41 cellular contexts compared by ENCODE assay signal in the genomic region with DNA sequence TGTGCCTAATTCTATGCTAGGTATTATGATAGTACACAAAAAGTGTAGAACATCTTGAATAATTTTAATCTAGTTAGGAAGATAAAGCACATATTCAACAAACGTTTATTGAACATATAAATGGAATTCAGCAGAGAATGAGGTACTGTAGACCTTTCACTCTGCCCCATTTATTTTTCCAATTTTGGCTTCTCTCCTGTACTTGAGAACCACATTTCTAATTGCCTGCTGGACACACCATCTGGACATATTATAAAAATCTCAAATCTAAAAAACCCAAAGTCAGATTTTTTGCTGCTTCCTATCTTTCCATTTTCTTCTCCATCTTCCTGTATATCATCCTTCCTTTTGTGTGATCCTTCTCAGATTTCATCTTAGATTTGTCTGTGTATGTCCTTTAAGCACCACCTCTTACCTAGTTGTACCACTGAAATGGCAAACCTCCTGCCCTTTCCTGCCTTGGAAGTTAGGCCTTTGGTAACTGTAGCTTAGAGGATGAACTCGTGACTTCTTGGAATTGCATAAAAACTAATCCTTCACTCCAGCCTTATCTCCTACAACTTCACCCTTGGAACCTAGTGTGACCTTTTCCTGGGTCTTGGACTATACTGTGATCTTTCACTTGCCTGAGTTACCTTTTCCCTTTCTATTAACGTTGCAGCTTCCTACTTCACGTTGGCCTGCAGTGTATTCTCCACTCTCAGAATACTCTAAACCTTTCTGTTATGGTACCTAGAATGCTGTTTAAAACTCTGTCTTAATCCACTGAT. TPM values are rescaled to one million over a fixed set of nuclear protein-coding genes. Genes with fewer than 3 reads are reported as not detected.
"Had no signal": no experiment of that assay in that cellular context is flagged by ENCODE, and none has a peak within 500 bp of the region (broad histone marks: within the 10 kb centered on the region; RNA-seq: fewer than 3 reads in every experiment).

No MANE protein-coding gene starts in this region.

- H3K9me3 ChIP-seq: MG63, Peyer's patch had no signal

- H3K4me3 Mint-ChIP-seq: activated CD4-positive, alpha-beta memory T cell treated with anti-CD3 and anti-CD28 coated beads, Interleukin-2, amount 10 ng/mL, durations not matched to agents 7 days and 5 days; activated CD8-positive, alpha-beta memory T cell treated with anti-CD3 and anti-CD28 coated beads, Interleukin-2, amount 10 ng/mL, durations not matched to agents 7 days and 5 days; activated naive CD8-positive, alpha-beta T cell treated with anti-CD3 and anti-CD28 coated beads for 36 hours; activated T-cell treated with anti-CD3 and anti-CD28 coated beads, Interleukin-2, amount 50 U/mL, for 72 hours; activated T-helper 17 cell treated with anti-CD3 and anti-CD28 coated beads, Interleukin-2, amount 50 U/mL, for 72 hours; T-cell; T-helper 17 cell had no signal

- H3K4me1 Mint-ChIP-seq: activated CD4-positive, alpha-beta memory T cell treated with anti-CD3 and anti-CD28 coated beads, Interleukin-2, amount 10 ng/mL, durations not matched to agents 7 days and 5 days; activated T-helper 17 cell treated with anti-CD3 and anti-CD28 coated beads, Interleukin-2, amount 50 U/mL, for 72 hours had no signal

- H3K27me3 Mint-ChIP-seq: activated CD4-positive, alpha-beta memory T cell treated with anti-CD3 and anti-CD28 coated beads, Interleukin-2, amount 10 ng/mL, durations not matched to agents 7 days and 5 days; activated CD8-positive, alpha-beta memory T cell treated with anti-CD3 and anti-CD28 coated beads, Interleukin-2, amount 10 ng/mL, durations not matched to agents 7 days and 5 days; activated naive CD8-positive, alpha-beta T cell treated with anti-CD3 and anti-CD28 coated beads for 36 hours; activated T-helper 17 cell treated with anti-CD3 and anti-CD28 coated beads, Interleukin-2, amount 50 U/mL, for 72 hours; T-cell; T-helper 17 cell had no signal

- H3K36me3 Mint-ChIP-seq: activated naive CD8-positive, alpha-beta T cell treated with anti-CD3 and anti-CD28 coated beads for 36 hours had no signal

- ATAC-seq: activated CD8-positive, alpha-beta memory T cell treated with anti-CD3 and anti-CD28 coated beads, Interleukin-2, amount 10 ng/mL, durations not matched to agents 7 days and 5 days; activated T-cell treated with anti-CD3 and anti-CD28 coated beads, Interleukin-2, amount 50 U/mL, for 72 hours; activated T-helper 17 cell treated with anti-CD3 and anti-CD28 coated beads, Interleukin-2, amount 50 U/mL, for 72 hours; PC-3; Right ventricle myocardium inferior; SK-N-SH treated with all-trans-retinoic acid at 6 μM for 48 hours; T-cell; T-helper 17 cell had no signal

- H3K27ac ChIP-seq: brain microvascular endothelial cell, RWPE1, WERI-Rb-1 had no signal

- H3K4me3 ChIP-seq: MG63, Peyer's patch had no signal

- H3K27ac Mint-ChIP-seq: activated CD4-positive, alpha-beta memory T cell treated with anti-CD3 and anti-CD28 coated beads, Interleukin-2, amount 10 ng/mL, durations not matched to agents 7 days and 5 days; activated CD8-positive, alpha-beta memory T cell treated with anti-CD3 and anti-CD28 coated beads, Interleukin-2, amount 10 ng/mL, durations not matched to agents 7 days and 5 days; activated naive CD8-positive, alpha-beta T cell treated with anti-CD3 and anti-CD28 coated beads for 36 hours; activated T-cell treated with anti-CD3 and anti-CD28 coated beads, Interleukin-2, amount 50 U/mL, for 72 hours; activated T-helper 17 cell treated with anti-CD3 and anti-CD28 coated beads, Interleukin-2, amount 50 U/mL, for 72 hours; T-cell; T-helper 17 cell had no signal

- H3K9me3 Mint-ChIP-seq: activated CD4-positive, alpha-beta memory T cell treated with anti-CD3 and anti-CD28 coated beads, Interleukin-2, amount 10 ng/mL, durations not matched to agents 7 days and 5 days; activated naive CD8-positive, alpha-beta T cell treated with anti-CD3 and anti-CD28 coated beads for 36 hours; activated T-cell treated with anti-CD3 and anti-CD28 coated beads, Interleukin-2, amount 50 U/mL, for 72 hours; activated T-helper 17 cell treated with anti-CD3 and anti-CD28 coated beads, Interleukin-2, amount 50 U/mL, for 72 hours; T-cell had no signal

- DNase-seq: activated CD4-positive, alpha-beta memory T cell treated with anti-CD3 and anti-CD28 coated beads, Interleukin-2, amount 10 ng/mL, durations not matched to agents 7 days and 5 days; activated CD4-positive, alpha-beta T cell treated with anti-CD3 and anti-CD28 coated beads for 1 hour; activated CD4-positive, alpha-beta T cell treated with anti-CD3 and anti-CD28 coated beads for 48 hours; activated CD4-positive, CD25-positive, alpha-beta regulatory T cell; activated CD8-positive, alpha-beta memory T cell treated with anti-CD3 and anti-CD28 coated beads for 24 hours; activated CD8-positive, alpha-beta memory T cell treated with anti-CD3 and anti-CD28 coated beads, Interleukin-2, amount 10 ng/mL, durations not matched to agents 7 days and 5 days; activated CD8-positive, alpha-beta memory T cell treated with anti-CD3 and anti-CD28 coated beads, Interleukin-2, amount 50 U/mL, for 48 hours; activated effector memory CD4-positive, alpha-beta T cell treated with anti-CD3 and anti-CD28 coated beads, Interleukin-2, amount 50 U/mL, for 16 hours; activated naive CD4-positive, alpha-beta T cell; activated naive CD4-positive, alpha-beta T cell treated with anti-CD3 and anti-CD28 coated beads, Interleukin-2, amount 50 U/mL, for 16 hours; activated naive CD8-positive, alpha-beta T cell treated with anti-CD3 and anti-CD28 coated beads for 36 hours; activated T-cell treated with anti-CD3 and anti-CD28 coated beads, Interleukin-2, amount 50 U/mL, for 1 hour; activated T-cell treated with anti-CD3 and anti-CD28 coated beads, Interleukin-2, amount 50 U/mL, for 72 hours; amniotic stem cell; aorta; brain microvascular endothelial cell; Kasumi-1; KG1; MG63; NCI-H1048; NCI-H1105 treated with DMSO at 0.1 percent for 48 hours; NCI-H1436; NCI-H1694; NCI-H1930; NCI-H2081 treated with DMSO at 0.1 percent for 48 hours; NCI-H226; NCI-H446 treated with DMSO at 0.1 percent for 48 hours; NCI-H69; NCI-H82; NK-92 treated with Interleukin-12 subunit alpha and Interleukin-12 subunit beta, amount 100 ng/mL, for 24 hours; PC-3; Peyer's patch; SIG-M5; T-cell; T-helper 17 cell; T-helper 9 cell; WERI-Rb-1 had no signal

RNA-seq across cellular contexts. Expression of a gene that starts 24.8 kb away (rescaled TPM):
- total RNA-seq: activated CD4-positive, alpha-beta memory T cell treated with anti-CD3 and anti-CD28 coated beads, Interleukin-2, amount 10 ng/mL, durations not matched to agents 7 days and 5 days; activated CD8-positive, alpha-beta memory T cell treated with anti-CD3 and anti-CD28 coated beads, Interleukin-2, amount 10 ng/mL, durations not matched to agents 7 days and 5 days; activated naive CD8-positive, alpha-beta T cell treated with anti-CD3 and anti-CD28 coated beads for 36 hours; activated T-helper 17 cell treated with anti-CD3 and anti-CD28 coated beads, Interleukin-2, amount 50 U/mL, for 72 hours; aorta; PC-3; Peyer's patch; T-cell; T-helper 17 cell had no signal
